ENCODE assay signal across 28 cellular contexts in the genomic region with DNA sequence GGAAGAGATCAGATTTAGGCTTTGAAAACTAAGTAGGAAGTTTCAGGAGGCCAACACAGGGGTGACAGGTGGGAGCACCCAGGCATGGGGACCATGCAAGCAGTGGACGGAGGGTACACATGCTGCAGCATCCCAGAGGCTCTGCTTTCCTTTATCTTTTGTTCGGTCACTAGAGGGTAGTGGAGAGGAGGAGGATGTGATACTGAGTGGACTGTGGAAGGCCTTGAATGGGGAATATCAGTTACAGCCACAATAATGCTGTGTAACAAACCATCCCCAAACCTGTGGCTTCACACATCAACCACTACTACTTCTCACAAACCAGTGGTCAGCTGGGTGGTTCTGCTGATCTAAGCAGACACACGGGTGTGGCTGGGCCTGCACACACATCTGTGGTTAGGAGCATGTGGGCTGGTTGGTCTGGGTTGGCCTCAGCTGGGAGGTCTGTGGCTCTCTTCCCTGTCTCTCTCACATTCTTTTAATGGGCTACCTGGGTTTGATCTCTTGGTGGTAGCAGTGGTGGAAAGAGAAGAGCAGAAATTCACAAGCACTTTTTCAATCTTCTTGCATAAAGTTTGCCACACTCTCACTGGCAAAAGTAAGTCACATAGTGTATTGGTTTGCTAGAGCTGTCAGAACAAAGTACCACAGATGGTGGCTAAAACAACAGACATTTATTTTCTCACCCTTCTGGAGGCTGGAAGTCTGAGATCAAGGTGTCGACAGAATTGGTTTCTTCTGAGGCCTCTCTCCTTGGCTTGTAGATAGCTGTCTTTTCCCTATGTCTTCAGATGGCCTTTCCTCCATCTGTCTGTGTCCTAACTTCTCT.
DNase-seq lines count a peak whose midpoint lies in the region; ATAC-seq and TF ChIP-seq lines count a peak whose summit lies in the region.
"Had no signal": no experiment of that assay in that cellular context is flagged by ENCODE, and none has a peak within 500 bp of the region (broad histone marks: within the 10 kb centered on the region; RNA-seq: fewer than 3 reads in every experiment).

No MANE protein-coding gene starts in this region.

- peaks cover 6% of the 10 kb centered on the region for H3K36me3 Mint-ChIP-seq in natural killer cell treated with Interleukin-12 subunit alpha and Interleukin-12 subunit beta and Interleukin-15 and Interleukin-18, amount 100 ng/mL, for 72 hours
- H3K36me3 Mint-ChIP-seq in T-helper 17 cell (ENCODE audit: low read depth): no peaks in the 10 kb centered on the region
- H3K36me3 Mint-ChIP-seq in neural progenitor cell: no peaks in the 10 kb centered on the region
- H3K36me3 Mint-ChIP-seq: activated CD8-positive, alpha-beta memory T cell treated with anti-CD3 and anti-CD28 coated beads, Interleukin-2, amount 10 ng/mL, durations not matched to agents 7 days and 5 days had no signal

- no peaks in the 10 kb centered on the region for H3K36me3 ChIP-seq in brain microvascular endothelial cell (replicated peaks)
- no peaks in the 10 kb centered on the region for H3K36me3 ChIP-seq in neural progenitor cell
- H3K36me3 ChIP-seq: lower lobe of right lung, SJCRH30, spleen, thyroid gland had no signal

- H3K4me3 ChIP-seq in brain microvascular endothelial cell (ENCODE audit: low read depth, low read length): no peak overlapping the region
- no peak overlapping the region for H3K4me3 ChIP-seq in lower leg skin (ENCODE audit: low read depth, poor library complexity, severe bottlenecking)
- no peak overlapping the region for H3K4me3 ChIP-seq in neural progenitor cell
- H3K4me3 ChIP-seq: lower lobe of right lung, SJCRH30, spleen, thyroid gland had no signal

- H3K4me3 Mint-ChIP-seq in natural killer cell treated with Interleukin-12 subunit alpha and Interleukin-12 subunit beta and Interleukin-15 and Interleukin-18, amount 100 ng/mL, for 72 hours: no peak overlapping the region
- H3K4me3 Mint-ChIP-seq in T-helper 17 cell (no peak overlapping the region), neural progenitor cell (no peak overlapping the region)
- H3K4me3 Mint-ChIP-seq: activated CD4-positive, alpha-beta T cell treated with anti-CD3 and anti-CD28 coated beads, Interleukin-2, amount 10 ng/mL, durations not matched to agents 24 days and 14 days; activated CD8-positive, alpha-beta memory T cell treated with anti-CD3 and anti-CD28 coated beads, Interleukin-2, amount 10 ng/mL, durations not matched to agents 7 days and 5 days; activated naive CD4-positive, alpha-beta T cell treated with anti-CD3 and anti-CD28 coated beads, Interleukin-2, amount 50 U/mL, for 24 hours; activated T-helper 1 cell treated with anti-CD3 and anti-CD28 coated beads, Interleukin-12 subunit alpha, Interleukin-12 subunit beta, Interleukin-2, Interleukin-4 antibody, amounts not matched to agents 30 ng/mL and 10 ng/mL and 1 ng/mL, durations not matched to agents 14 hours and 24 hours and 36 hours; CD4-positive, alpha-beta T cell; stimulated activated naive CD8-positive, alpha-beta T cell treated with anti-CD3 and anti-CD28 coated beads, Interleukin-15, Interleukin-2, amounts not matched to agents 100 ng/mL and 50 ng/mL, for 24 hours had no signal

- H3K9me3 Mint-ChIP-seq in natural killer cell treated with Interleukin-12 subunit alpha and Interleukin-12 subunit beta and Interleukin-15 and Interleukin-18, amount 100 ng/mL, for 72 hours: peaks cover 2% of the 10 kb centered on the region
- peaks cover 5% of the 10 kb centered on the region for H3K9me3 Mint-ChIP-seq in neural progenitor cell
- H3K9me3 Mint-ChIP-seq: activated CD4-positive, alpha-beta T cell treated with anti-CD3 and anti-CD28 coated beads, Interleukin-2, amount 10 ng/mL, durations not matched to agents 24 days and 14 days had no signal

- no peak overlapping the region for H3K9ac ChIP-seq in neural progenitor cell

- H3K27me3 ChIP-seq in brain microvascular endothelial cell (replicated peaks): no peaks in the 10 kb centered on the region
- no peaks in the 10 kb centered on the region for H3K27me3 ChIP-seq in neural progenitor cell
- H3K27me3 ChIP-seq: SJCRH30, spleen, thyroid gland had no signal

- peaks cover under 1% of the 10 kb centered on the region for H3F3A ChIP-seq in neural progenitor cell (ENCODE audit: low read depth)

- no peak for TF ChIP-seq POLR2A in lower leg skin (IDR thresholded peaks at IDR 0.05)

- intact Hi-C loops in lower leg skin (cut with DNase I; ENCODE audit: low total_unique reads): no loop called here

- H4K20me1 ChIP-seq in neural progenitor cell (ENCODE audit: low read depth): no peaks in the 10 kb centered on the region

- H3K9me3 ChIP-seq in T-helper 17 cell (ENCODE audit: control insufficient read depth, low read length, poor library complexity, severe bottlenecking) (no peaks in the 10 kb centered on the region), neural progenitor cell (ENCODE audit: low read depth) (no peaks in the 10 kb centered on the region)
- H3K9me3 ChIP-seq: SJCRH30, thyroid gland had no signal

- no peak overlapping the region for H3K27ac Mint-ChIP-seq in natural killer cell treated with Interleukin-12 subunit alpha and Interleukin-12 subunit beta and Interleukin-15 and Interleukin-18, amount 100 ng/mL, for 72 hours
- H3K27ac Mint-ChIP-seq in T-helper 17 cell (no peak overlapping the region), neural progenitor cell (no peak overlapping the region)
- H3K27ac Mint-ChIP-seq: activated CD4-positive, alpha-beta T cell treated with anti-CD3 and anti-CD28 coated beads, Interleukin-2, amount 10 ng/mL, durations not matched to agents 24 days and 14 days; activated CD8-positive, alpha-beta memory T cell treated with anti-CD3 and anti-CD28 coated beads, Interleukin-2, amount 10 ng/mL, durations not matched to agents 7 days and 5 days; activated naive CD4-positive, alpha-beta T cell treated with anti-CD3 and anti-CD28 coated beads, Interleukin-2, amount 50 U/mL, for 24 hours; activated T-helper 1 cell treated with anti-CD3 and anti-CD28 coated beads, Interleukin-12 subunit alpha, Interleukin-12 subunit beta, Interleukin-2, Interleukin-4 antibody, amounts not matched to agents 30 ng/mL and 10 ng/mL and 1 ng/mL, durations not matched to agents 14 hours and 24 hours and 36 hours; CD4-positive, alpha-beta T cell; stimulated activated naive CD8-positive, alpha-beta T cell treated with anti-CD3 and anti-CD28 coated beads, Interleukin-15, Interleukin-2, amounts not matched to agents 100 ng/mL and 50 ng/mL, for 24 hours had no signal

- no peaks in the 10 kb centered on the region for H3K79me2 ChIP-seq in neural progenitor cell (ENCODE audit: low read depth)

- DNase-seq in MV-4-11 (lab: John Stamatoyannopoulos, UW) (peak; percentile 37), brain microvascular endothelial cell (no peak), T-helper 17 cell (no peak), lower leg skin (ENCODE audit: low spot score in 2 of 2) (no peak), neural progenitor cell (ENCODE audit: low spot score) (no peak)
- DNase-seq in natural killer cell treated with Interleukin-12 subunit alpha and Interleukin-12 subunit beta and Interleukin-15 and Interleukin-18, amount 100 ng/mL, for 72 hours (ENCODE audit: low spot score): no peak
- no peak for DNase-seq in activated effector memory CD4-positive, alpha-beta T cell treated with anti-CD3 and anti-CD28 coated beads, Interleukin-2, amount 50 U/mL, for 16 hours
- DNase-seq: activated CD4-positive, alpha-beta T cell treated with anti-CD3 and anti-CD28 coated beads, Interleukin-2, amount 10 ng/mL, durations not matched to agents 24 days and 14 days; activated CD8-positive, alpha-beta memory T cell treated with anti-CD3 and anti-CD28 coated beads, Interleukin-2, amount 10 ng/mL, durations not matched to agents 7 days and 5 days; anterior cingulate cortex; CD4-positive, alpha-beta T cell; central memory CD4-positive, alpha-beta T cell; foreskin fibroblast; KBM-7; lower lobe of right lung; NCI-H187; NCI-H82; nucleus accumbens; spleen; stimulated activated CD4-positive, alpha-beta T cell treated with anti-CD3 and anti-CD28 coated beads, Interleukin-4, amount 100 ng/mL, for 1 hour; T-helper 1 cell; thyroid gland had no signal

- H3K4me2 ChIP-seq in neural progenitor cell: no peak overlapping the region

- no peak overlapping the region for H2AFZ ChIP-seq in neural progenitor cell (replicated peaks)

- peaks cover 44 to 56% of the 10 kb centered on the region in 2 donors for H3K27me3 Mint-ChIP-seq in natural killer cell treated with Interleukin-12 subunit alpha and Interleukin-12 subunit beta and Interleukin-15 and Interleukin-18, amount 100 ng/mL, for 72 hours
- H3K27me3 Mint-ChIP-seq in T-helper 17 cell (peaks cover 24% of the 10 kb centered on the region), neural progenitor cell (ENCODE audit: insufficient read depth, low read depth) (peaks cover 2% of the 10 kb centered on the region)

- in situ Hi-C loops in brain microvascular endothelial cell (cut with HindIII; ENCODE audit: low pct_ligation_motif_present, low sequenced_read_pairs): no loop called here

- ATAC-seq in GM18867 (IDR thresholded peaks at IDR 0.05; ENCODE audit: unreplicated experiment): peak; percentile 48
- ATAC-seq in natural killer cell treated with Interleukin-12 subunit alpha and Interleukin-12 subunit beta and Interleukin-15 and Interleukin-18, amount 100 ng/mL, for 72 hours: peak; percentile 71
- no peak for ATAC-seq in T-helper 17 cell
- ATAC-seq: activated CD8-positive, alpha-beta memory T cell treated with anti-CD3 and anti-CD28 coated beads, Interleukin-2, amount 10 ng/mL, durations not matched to agents 7 days and 5 days; lower lobe of right lung had no signal

- H3K4me1 ChIP-seq in neural progenitor cell: peaks cover 1% of the 10 kb centered on the region
- H3K4me1 ChIP-seq: lower lobe of right lung, SJCRH30, spleen, thyroid gland had no signal

- peak; percentile 11 for TF ChIP-seq CTCF in brain microvascular endothelial cell (IDR thresholded peaks at IDR 0.05; ENCODE audit: low read depth, low read length, missing control alignments)
- no peak for TF ChIP-seq CTCF in lower leg skin (IDR thresholded peaks at IDR 0.05)
- no peak for TF ChIP-seq CTCF in neural progenitor cell (IDR thresholded peaks at IDR 0.05)

- WGBS in lower leg skin, 2 donors: 89 to 95% methylated on average over 4 of the region's 4 CpGs

- peaks cover 19 to 28% of the 10 kb centered on the region in 2 donors for H3K4me1 Mint-ChIP-seq in natural killer cell treated with Interleukin-12 subunit alpha and Interleukin-12 subunit beta and Interleukin-15 and Interleukin-18, amount 100 ng/mL, for 72 hours (ENCODE audit: low read depth in 2 of 2)
- no peaks in the 10 kb centered on the region for H3K4me1 Mint-ChIP-seq in T-helper 17 cell
- H3K4me1 Mint-ChIP-seq in neural progenitor cell: peaks cover 3% of the 10 kb centered on the region
- H3K4me1 Mint-ChIP-seq: activated CD4-positive, alpha-beta T cell treated with anti-CD3 and anti-CD28 coated beads, Interleukin-2, amount 10 ng/mL, durations not matched to agents 24 days and 14 days; activated naive CD4-positive, alpha-beta T cell treated with anti-CD3 and anti-CD28 coated beads, Interleukin-2, amount 50 U/mL, for 24 hours had no signal

- H3K27ac ChIP-seq in brain microvascular endothelial cell (no peak overlapping the region), neural progenitor cell (no peak overlapping the region)
- H3K27ac ChIP-seq: epithelial cell of prostate, lower lobe of right lung, SJCRH30, spleen, thyroid gland had no signal
